ENCODE assay signal across 1 cellular context in the genomic region with DNA sequence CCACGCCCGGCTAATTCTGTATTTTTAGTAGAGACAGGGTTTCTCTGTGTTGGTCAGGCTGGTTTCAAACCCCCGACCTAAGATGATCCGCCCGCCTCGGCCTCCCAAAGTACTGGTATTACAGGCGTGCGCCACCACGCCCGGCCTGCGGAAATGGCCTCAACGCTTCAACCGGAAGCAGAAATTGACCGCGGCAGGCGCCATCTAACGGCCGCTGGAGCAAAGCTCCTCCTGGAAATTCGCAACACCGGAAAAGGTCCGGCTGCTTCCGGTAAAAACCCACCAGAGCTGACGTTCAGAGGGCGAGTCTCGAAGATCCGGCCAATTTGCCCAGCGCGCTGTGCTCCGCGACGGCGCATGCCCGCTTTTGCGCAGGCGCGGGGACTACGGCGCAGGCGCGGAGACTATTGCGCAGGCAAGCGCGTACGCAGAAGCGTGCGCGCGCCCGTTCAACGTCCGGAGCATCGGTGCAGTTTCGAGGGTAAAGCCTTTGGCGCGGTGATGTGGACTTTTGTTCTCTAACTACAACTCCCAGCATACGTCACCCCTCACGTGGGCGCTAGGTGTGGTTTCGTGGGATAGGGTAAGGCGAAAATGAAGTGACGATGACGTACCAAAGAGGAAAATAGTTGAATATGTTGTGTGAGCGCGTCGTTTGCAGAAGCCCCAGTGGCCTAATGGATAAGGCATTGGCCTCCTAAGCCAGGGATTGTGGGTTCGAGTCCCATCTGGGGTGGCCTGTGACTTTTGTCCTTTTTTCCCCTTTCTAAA.
TF ChIP-seq lines count a peak whose summit lies in the region.

No MANE protein-coding gene starts in this region.

TF ChIP-seq in HepG2, 621 proteins besides CTCF, POLR2A, EP300 and RAD21 (continued from another document and continues in another):
- TF ChIP-seq, protein P1, sequence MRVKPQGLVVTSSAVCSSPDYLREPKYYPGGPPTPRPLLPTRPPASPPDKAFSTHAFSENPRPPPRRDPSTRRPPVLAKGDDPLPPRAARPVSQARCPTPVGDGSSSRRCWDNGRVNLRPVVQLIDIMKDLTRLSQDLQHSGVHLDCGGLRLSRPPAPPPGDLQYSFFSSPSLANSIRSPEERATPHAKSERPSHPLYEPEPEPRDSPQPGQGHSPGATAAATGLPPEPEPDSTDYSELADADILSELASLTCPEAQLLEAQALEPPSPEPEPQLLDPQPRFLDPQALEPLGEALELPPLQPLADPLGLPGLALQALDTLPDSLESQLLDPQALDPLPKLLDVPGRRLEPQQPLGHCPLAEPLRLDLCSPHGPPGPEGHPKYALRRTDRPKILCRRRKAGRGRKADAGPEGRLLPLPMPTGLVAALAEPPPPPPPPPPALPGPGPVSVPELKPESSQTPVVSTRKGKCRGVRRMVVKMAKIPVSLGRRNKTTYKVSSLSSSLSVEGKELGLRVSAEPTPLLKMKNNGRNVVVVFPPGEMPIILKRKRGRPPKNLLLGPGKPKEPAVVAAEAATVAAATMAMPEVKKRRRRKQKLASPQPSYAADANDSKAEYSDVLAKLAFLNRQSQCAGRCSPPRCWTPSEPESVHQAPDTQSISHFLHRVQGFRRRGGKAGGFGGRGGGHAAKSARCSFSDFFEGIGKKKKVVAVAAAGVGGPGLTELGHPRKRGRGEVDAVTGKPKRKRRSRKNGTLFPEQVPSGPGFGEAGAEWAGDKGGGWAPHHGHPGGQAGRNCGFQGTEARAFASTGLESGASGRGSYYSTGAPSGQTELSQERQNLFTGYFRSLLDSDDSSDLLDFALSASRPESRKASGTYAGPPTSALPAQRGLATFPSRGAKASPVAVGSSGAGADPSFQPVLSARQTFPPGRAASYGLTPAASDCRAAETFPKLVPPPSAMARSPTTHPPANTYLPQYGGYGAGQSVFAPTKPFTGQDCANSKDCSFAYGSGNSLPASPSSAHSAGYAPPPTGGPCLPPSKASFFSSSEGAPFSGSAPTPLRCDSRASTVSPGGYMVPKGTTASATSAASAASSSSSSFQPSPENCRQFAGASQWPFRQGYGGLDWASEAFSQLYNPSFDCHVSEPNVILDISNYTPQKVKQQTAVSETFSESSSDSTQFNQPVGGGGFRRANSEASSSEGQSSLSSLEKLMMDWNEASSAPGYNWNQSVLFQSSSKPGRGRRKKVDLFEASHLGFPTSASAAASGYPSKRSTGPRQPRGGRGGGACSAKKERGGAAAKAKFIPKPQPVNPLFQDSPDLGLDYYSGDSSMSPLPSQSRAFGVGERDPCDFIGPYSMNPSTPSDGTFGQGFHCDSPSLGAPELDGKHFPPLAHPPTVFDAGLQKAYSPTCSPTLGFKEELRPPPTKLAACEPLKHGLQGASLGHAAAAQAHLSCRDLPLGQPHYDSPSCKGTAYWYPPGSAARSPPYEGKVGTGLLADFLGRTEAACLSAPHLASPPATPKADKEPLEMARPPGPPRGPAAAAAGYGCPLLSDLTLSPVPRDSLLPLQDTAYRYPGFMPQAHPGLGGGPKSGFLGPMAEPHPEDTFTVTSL (CRISPR knock-in tag; IDR thresholded peaks at IDR 0.05; ENCODE audit: borderline replicate concordance), result peak; percentile 10; the same call in 1 of the 2 replicates
- TF ChIP-seq, protein P2, sequence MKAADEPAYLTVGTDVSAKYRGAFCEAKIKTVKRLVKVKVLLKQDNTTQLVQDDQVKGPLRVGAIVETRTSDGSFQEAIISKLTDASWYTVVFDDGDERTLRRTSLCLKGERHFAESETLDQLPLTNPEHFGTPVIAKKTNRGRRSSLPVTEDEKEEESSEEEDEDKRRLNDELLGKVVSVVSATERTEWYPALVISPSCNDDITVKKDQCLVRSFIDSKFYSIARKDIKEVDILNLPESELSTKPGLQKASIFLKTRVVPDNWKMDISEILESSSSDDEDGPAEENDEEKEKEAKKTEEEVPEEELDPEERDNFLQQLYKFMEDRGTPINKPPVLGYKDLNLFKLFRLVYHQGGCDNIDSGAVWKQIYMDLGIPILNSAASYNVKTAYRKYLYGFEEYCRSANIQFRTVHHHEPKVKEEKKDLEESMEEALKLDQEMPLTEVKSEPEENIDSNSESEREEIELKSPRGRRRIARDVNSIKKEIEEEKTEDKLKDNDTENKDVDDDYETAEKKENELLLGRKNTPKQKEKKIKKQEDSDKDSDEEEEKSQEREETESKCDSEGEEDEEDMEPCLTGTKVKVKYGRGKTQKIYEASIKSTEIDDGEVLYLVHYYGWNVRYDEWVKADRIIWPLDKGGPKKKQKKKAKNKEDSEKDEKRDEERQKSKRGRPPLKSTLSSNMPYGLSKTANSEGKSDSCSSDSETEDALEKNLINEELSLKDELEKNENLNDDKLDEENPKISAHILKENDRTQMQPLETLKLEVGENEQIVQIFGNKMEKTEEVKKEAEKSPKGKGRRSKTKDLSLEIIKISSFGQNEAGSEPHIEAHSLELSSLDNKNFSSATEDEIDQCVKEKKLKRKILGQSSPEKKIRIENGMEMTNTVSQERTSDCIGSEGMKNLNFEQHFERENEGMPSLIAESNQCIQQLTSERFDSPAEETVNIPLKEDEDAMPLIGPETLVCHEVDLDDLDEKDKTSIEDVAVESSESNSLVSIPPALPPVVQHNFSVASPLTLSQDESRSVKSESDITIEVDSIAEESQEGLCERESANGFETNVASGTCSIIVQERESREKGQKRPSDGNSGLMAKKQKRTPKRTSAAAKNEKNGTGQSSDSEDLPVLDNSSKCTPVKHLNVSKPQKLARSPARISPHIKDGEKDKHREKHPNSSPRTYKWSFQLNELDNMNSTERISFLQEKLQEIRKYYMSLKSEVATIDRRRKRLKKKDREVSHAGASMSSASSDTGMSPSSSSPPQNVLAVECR (CRISPR knock-in tag; IDR thresholded peaks at IDR 0.05; ENCODE audit: borderline replicate concordance), result peak; percentile 74; the same call in 1 of the 2 replicates
- TF ChIP-seq, protein P3, sequence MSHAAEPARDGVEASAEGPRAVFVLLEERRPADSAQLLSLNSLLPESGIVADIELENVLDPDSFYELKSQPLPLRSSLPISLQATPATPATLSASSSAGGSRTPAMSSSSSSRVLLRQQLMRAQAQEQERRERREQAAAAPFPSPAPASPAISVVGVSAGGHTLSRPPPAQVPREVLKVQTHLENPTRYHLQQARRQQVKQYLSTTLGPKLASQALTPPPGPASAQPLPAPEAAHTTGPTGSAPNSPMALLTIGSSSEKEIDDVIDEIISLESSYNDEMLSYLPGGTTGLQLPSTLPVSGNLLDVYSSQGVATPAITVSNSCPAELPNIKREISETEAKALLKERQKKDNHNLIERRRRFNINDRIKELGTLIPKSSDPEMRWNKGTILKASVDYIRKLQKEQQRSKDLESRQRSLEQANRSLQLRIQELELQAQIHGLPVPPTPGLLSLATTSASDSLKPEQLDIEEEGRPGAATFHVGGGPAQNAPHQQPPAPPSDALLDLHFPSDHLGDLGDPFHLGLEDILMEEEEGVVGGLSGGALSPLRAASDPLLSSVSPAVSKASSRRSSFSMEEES (CRISPR knock-in tag; IDR thresholded peaks at IDR 0.05), result peak; percentile 88
- TF ChIP-seq IRF2 (CRISPR knock-in tag; IDR thresholded peaks at IDR 0.05) (peak; percentile 82), SATB2 (CRISPR knock-in tag; IDR thresholded peaks at IDR 0.05) (0 out of 2 replicates have a peak, but pooled peaks have one; percentile 31), ZSCAN22 (CRISPR knock-in tag; IDR thresholded peaks at IDR 0.05) (peak; percentile 80; the same call in 1 of the 2 replicates), ZNF670 (CRISPR knock-in tag; IDR thresholded peaks at IDR 0.05; ENCODE audit: borderline replicate concordance) (peak; percentile 65; the same call in 1 of the 2 replicates), ARHGAP35 (CRISPR knock-in tag; IDR thresholded peaks at IDR 0.05; ENCODE audit: borderline replicate concordance) (no peak), ZNF75D (CRISPR knock-in tag; IDR thresholded peaks at IDR 0.05; ENCODE audit: borderline replicate concordance) (no peak), ZNF605 (CRISPR knock-in tag; IDR thresholded peaks at IDR 0.05) (peak; percentile 86; the same call in 1 of the 2 replicates), PCBP1 (IDR thresholded peaks at IDR 0.05; ENCODE audit: borderline replicate concordance, low read depth, low read length) (no peak), NFYC (CRISPR knock-in tag; IDR thresholded peaks at IDR 0.05) (peak; percentile 71), MIER2 (CRISPR knock-in tag; IDR thresholded peaks at IDR 0.05) (peak; percentile 7; the same call in 1 of the 2 replicates), HNRNPK (IDR thresholded peaks at IDR 0.05; ENCODE audit: low read depth, low read length, poor library complexity, severe bottlenecking) (no peak), SETDB1 (CRISPR knock-in tag; IDR thresholded peaks at IDR 0.05; ENCODE audit: borderline replicate concordance) (no peak), TCF12 (IDR thresholded peaks at IDR 0.05) (no peak), TCF12 (CRISPR knock-in tag; IDR thresholded peaks at IDR 0.05) (no peak), TARDBP (CRISPR knock-in tag; IDR thresholded peaks at IDR 0.05) (peak; percentile 95), ZNF205 (CRISPR knock-in tag; IDR thresholded peaks at IDR 0.05) (peak; percentile 62; the same call in 1 of the 2 replicates)
- TF ChIP-seq, protein P4, sequence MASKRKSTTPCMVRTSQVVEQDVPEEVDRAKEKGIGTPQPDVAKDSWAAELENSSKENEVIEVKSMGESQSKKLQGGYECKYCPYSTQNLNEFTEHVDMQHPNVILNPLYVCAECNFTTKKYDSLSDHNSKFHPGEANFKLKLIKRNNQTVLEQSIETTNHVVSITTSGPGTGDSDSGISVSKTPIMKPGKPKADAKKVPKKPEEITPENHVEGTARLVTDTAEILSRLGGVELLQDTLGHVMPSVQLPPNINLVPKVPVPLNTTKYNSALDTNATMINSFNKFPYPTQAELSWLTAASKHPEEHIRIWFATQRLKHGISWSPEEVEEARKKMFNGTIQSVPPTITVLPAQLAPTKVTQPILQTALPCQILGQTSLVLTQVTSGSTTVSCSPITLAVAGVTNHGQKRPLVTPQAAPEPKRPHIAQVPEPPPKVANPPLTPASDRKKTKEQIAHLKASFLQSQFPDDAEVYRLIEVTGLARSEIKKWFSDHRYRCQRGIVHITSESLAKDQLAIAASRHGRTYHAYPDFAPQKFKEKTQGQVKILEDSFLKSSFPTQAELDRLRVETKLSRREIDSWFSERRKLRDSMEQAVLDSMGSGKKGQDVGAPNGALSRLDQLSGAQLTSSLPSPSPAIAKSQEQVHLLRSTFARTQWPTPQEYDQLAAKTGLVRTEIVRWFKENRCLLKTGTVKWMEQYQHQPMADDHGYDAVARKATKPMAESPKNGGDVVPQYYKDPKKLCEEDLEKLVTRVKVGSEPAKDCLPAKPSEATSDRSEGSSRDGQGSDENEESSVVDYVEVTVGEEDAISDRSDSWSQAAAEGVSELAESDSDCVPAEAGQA (IDR thresholded peaks at IDR 0.05; ENCODE audit: low read depth), result peak; percentile 75; the same call in 1 of the 2 replicates
- TF ChIP-seq, protein P4 (CRISPR knock-in tag; IDR thresholded peaks at IDR 0.05; ENCODE audit: borderline replicate concordance), result peak; percentile 55; the same call in 1 of the 2 replicates
- TF ChIP-seq, protein P5, sequence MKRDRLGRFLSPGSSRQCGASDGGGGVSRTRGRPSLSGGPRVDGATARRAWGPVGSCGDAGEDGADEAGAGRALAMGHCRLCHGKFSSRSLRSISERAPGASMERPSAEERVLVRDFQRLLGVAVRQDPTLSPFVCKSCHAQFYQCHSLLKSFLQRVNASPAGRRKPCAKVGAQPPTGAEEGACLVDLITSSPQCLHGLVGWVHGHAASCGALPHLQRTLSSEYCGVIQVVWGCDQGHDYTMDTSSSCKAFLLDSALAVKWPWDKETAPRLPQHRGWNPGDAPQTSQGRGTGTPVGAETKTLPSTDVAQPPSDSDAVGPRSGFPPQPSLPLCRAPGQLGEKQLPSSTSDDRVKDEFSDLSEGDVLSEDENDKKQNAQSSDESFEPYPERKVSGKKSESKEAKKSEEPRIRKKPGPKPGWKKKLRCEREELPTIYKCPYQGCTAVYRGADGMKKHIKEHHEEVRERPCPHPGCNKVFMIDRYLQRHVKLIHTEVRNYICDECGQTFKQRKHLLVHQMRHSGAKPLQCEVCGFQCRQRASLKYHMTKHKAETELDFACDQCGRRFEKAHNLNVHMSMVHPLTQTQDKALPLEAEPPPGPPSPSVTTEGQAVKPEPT (CRISPR knock-in tag; IDR thresholded peaks at IDR 0.05; ENCODE audit: low read depth), result peak; percentile 85; the same call in 1 of the 2 replicates
- TF ChIP-seq, protein P6, sequence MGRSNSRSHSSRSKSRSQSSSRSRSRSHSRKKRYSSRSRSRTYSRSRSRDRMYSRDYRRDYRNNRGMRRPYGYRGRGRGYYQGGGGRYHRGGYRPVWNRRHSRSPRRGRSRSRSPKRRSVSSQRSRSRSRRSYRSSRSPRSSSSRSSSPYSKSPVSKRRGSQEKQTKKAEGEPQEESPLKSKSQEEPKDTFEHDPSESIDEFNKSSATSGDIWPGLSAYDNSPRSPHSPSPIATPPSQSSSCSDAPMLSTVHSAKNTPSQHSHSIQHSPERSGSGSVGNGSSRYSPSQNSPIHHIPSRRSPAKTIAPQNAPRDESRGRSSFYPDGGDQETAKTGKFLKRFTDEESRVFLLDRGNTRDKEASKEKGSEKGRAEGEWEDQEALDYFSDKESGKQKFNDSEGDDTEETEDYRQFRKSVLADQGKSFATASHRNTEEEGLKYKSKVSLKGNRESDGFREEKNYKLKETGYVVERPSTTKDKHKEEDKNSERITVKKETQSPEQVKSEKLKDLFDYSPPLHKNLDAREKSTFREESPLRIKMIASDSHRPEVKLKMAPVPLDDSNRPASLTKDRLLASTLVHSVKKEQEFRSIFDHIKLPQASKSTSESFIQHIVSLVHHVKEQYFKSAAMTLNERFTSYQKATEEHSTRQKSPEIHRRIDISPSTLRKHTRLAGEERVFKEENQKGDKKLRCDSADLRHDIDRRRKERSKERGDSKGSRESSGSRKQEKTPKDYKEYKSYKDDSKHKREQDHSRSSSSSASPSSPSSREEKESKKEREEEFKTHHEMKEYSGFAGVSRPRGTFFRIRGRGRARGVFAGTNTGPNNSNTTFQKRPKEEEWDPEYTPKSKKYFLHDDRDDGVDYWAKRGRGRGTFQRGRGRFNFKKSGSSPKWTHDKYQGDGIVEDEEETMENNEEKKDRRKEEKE (IDR thresholded peaks at IDR 0.05), result no peak
- TF ChIP-seq, protein P7, sequence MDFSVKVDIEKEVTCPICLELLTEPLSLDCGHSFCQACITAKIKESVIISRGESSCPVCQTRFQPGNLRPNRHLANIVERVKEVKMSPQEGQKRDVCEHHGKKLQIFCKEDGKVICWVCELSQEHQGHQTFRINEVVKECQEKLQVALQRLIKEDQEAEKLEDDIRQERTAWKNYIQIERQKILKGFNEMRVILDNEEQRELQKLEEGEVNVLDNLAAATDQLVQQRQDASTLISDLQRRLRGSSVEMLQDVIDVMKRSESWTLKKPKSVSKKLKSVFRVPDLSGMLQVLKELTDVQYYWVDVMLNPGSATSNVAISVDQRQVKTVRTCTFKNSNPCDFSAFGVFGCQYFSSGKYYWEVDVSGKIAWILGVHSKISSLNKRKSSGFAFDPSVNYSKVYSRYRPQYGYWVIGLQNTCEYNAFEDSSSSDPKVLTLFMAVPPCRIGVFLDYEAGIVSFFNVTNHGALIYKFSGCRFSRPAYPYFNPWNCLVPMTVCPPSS (IDR thresholded peaks at IDR 0.05), result no peak
